In the genomic region with DNA sequence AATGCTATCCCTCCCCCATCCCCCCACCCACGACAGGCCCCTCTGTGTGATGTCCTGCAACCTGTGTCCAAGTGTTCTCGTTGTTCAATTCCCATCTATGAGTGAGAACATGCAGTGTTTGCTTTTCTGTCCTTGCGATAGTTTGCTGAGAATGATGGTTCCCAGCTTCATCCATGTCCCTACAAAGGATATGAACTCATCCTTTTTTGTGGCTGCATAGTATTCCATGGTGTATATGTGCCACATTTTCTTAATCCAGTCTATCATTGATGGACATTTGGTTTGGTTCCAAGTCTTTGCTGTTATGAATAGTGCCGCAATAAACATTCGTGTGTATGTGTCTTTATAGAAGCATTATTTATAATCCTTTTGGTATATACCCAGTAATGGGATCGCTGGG, we compare ENCODE assay signal across 5 cellular contexts. TPM values are rescaled to one million over a fixed set of nuclear protein-coding genes. Genes with fewer than 3 reads are reported as not detected.
"Had no signal": no experiment of that assay in that cellular context is flagged by ENCODE, and none has a peak within 500 bp of the region (broad histone marks: within the 10 kb centered on the region; RNA-seq: fewer than 3 reads in every experiment).

No MANE protein-coding gene starts in this region.

RNA-seq across cellular contexts. Expression of gene TAS2R7, which starts 59.0 kb away (rescaled TPM):
- total RNA-seq: HepG2, HT-29, HT1080, IMR-90 had no signal
- polyA plus RNA-seq: HepG2, IgD-negative memory B cell, IMR-90 had no signal
